In genomic region chr20:63521602-63522001, GRCh38 we compare ENCODE assay signal across 8 cellular contexts. TPM values are rescaled to one million over a fixed set of nuclear protein-coding genes. Genes with fewer than 3 reads are reported as not detected.
DNase-seq lines count a peak whose midpoint lies in the region; ATAC-seq, FAIRE-seq and TF ChIP-seq lines count a peak whose summit lies in the region.

No MANE protein-coding gene starts in this region.

- 30 to 42% methylated on average over 23 of the region's 23 CpGs for WGBS in pancreas, 2 donors

- no TSS peak for BruUV-seq in Calu3 (replicated peaks; lab: Mats Ljungman, UMichigan)

- H3K4me1 Mint-ChIP-seq in Calu3 (ENCODE audit: low read depth, unreplicated experiment), result peaks cover 18% of the 10 kb centered on the region
- peaks cover 7% of the 10 kb centered on the region for H3K4me1 Mint-ChIP-seq in T-helper 17 cell

- H3K9me3 ChIP-seq in T-helper 17 cell (ENCODE audit: control insufficient read depth, low read length, poor library complexity, severe bottlenecking) (no peaks in the 10 kb centered on the region), pancreas (no peaks in the 10 kb centered on the region)

- peaks cover 6 to 8% (median 7%) of the 10 kb centered on the region in 3 donors for H3K4me1 ChIP-seq in pancreas

- ATAC-seq in T-helper 17 cell (no peak), pancreas (no peak), GM19452 (IDR thresholded peaks at IDR 0.05; ENCODE audit: unreplicated experiment) (no peak), HG03521 (IDR thresholded peaks at IDR 0.05; ENCODE audit: unreplicated experiment) (no peak)

- no peaks in the 10 kb centered on the region for H3K27me3 ChIP-seq in pancreas

- peak overlapping the region in 2 of 4 donors; percentile 90 to 99 for H3K27ac ChIP-seq in pancreas

- intact Hi-C loops in Calu3 (cut with micrococcal nuclease; ENCODE audit: unreplicated experiment), result loop anchor here (2.0 to 5.0 kb wide), 2 partner anchors 23 to 79 kb away; partner anchors contain the start of gene EEF1A2
- intact Hi-C loops in pancreas (cut with DNase I), result no loop called here

- H3K27me3 Mint-ChIP-seq in Calu3 (ENCODE audit: unreplicated experiment) (no peaks in the 10 kb centered on the region), T-helper 17 cell (no peaks in the 10 kb centered on the region)

- TF ChIP-seq CTCF in Calu3 (IDR thresholded peaks at IDR 0.05; ENCODE audit: unreplicated experiment), result no peak
- TF ChIP-seq CTCF in foreskin fibroblast (IDR thresholded peaks at IDR 0.05; ENCODE audit: low read depth, low read length), result no peak
- TF ChIP-seq CTCF in pancreas (IDR thresholded peaks at IDR 0.05), result no peak

- no peaks in the 10 kb centered on the region for H3K9me3 Mint-ChIP-seq in Calu3 (ENCODE audit: low read depth, unreplicated experiment)

- no peak for FAIRE-seq in pancreas (lab: Jason Lieb, UNC)

- DNase-seq in Calu3, result no peak
- DNase-seq in T-helper 17 cell, result no peak
- peak in 1 of 2 donors; percentile 33 for DNase-seq in foreskin fibroblast
- peak in 4 of 6 donors; percentile 43 to 86 (median 56) for DNase-seq in pancreas
- no peak for DNase-seq in NCI-H748 treated with DMSO at 0.1 percent for 48 hours (lab: John Stamatoyannopoulos, UW)
- DNase-seq in NCI-H1436 (lab: John Stamatoyannopoulos, UW), result no peak

- CTCF ChIA-PET in Calu3 (lab: Charles Lee), result interaction anchor here (1.4 to 2.0 kb wide), 4 partner anchors 15 to 24 kb away, joined by 3 to 15 read pairs (median 14); partner anchors contain the start of gene PTK6

- H3K36me3 Mint-ChIP-seq in Calu3 (ENCODE audit: insufficient read depth, unreplicated experiment) (peaks cover 86% of the 10 kb centered on the region), T-helper 17 cell (ENCODE audit: low read depth) (no peaks in the 10 kb centered on the region)

- H3K4me3 Mint-ChIP-seq in Calu3 (ENCODE audit: low read depth, unreplicated experiment) (peak overlapping the region; percentile 95), T-helper 17 cell (peak overlapping the region; percentile 84)

- no peaks in the 10 kb centered on the region for H3K36me3 ChIP-seq in pancreas

- H3K27ac Mint-ChIP-seq in Calu3 (ENCODE audit: unreplicated experiment) (peak overlapping the region; percentile 89), T-helper 17 cell (no peak overlapping the region)

- H3K4me3 ChIP-seq in foreskin fibroblast (ENCODE audit: low read depth in 1 of 2, low read length in 2 of 2) (peak overlapping the region; percentile 79 to 93), pancreas (peak overlapping the region; percentile 70 to 91 (median 84))

RNA-seq across cellular contexts. Expression of gene PPDPF, which starts 1.0 kb away (rescaled TPM):
- total RNA-seq in Calu3 (2022) (517 and 545 TPM in 2 replicates), T-helper 17 cell (100 to 1,000 TPM; 149 to 271 TPM), pancreas (100 to 1,000 TPM in 4 of 6 donors, 10 to 100 TPM in 2; 77.7 to 194 (median 134) TPM)
- polyA plus RNA-seq in pancreas, result 100 to 1,000 TPM; 205 to 224 TPM

RNA-seq across cellular contexts. Expression of gene PTK6, which starts 15.6 kb away (rescaled TPM):
- total RNA-seq in Calu3 (2022) (15.9 and 22.5 TPM in 2 replicates), T-helper 17 cell (under 1 TPM; 0.50 to 0.80 TPM), pancreas (1 to 10 TPM in 3 of 6 donors, under 1 TPM in 3; 0.61 to 4.5 (median 1.2) TPM)
- polyA plus RNA-seq in pancreas, result 1 to 10 TPM in 1 of 2 donors, under 1 TPM in 1; 0.91 to 2.6 TPM

RNA-seq across cellular contexts. Expression of gene EEF1A2, which starts 22.7 kb away (rescaled TPM):
- total RNA-seq in Calu3 (2022) (359 and 393 TPM in 2 replicates), T-helper 17 cell (under 1 TPM; 0.47 to 0.99 TPM), pancreas (10 to 100 TPM in 4 of 6 donors, 1 to 10 TPM in 2; 5.0 to 22.9 (median 15.4) TPM)
- polyA plus RNA-seq in pancreas, result 10 to 100 TPM; 28.2 to 86.9 TPM

RNA-seq across cellular contexts. Expression of gene SRMS, which starts 25.9 kb away (rescaled TPM):
- total RNA-seq in Calu3 (2022) (not detected in 2 replicates), T-helper 17 cell (not detected), pancreas (not detected)
- not detected for polyA plus RNA-seq in pancreas

RNA-seq across cellular contexts. Expression of gene FNDC11, which starts 32.4 kb away (rescaled TPM):
- total RNA-seq in Calu3 (2022), result 0.24 TPM in 1 of 2 replicates, not detected in the other
- under 1 TPM; 0.44 to 0.99 TPM for total RNA-seq in T-helper 17 cell
- total RNA-seq in pancreas, result under 1 TPM in 4 of 6 donors, not detected in 2; 0.06 to 0.25 (median 0.09) TPM
- polyA plus RNA-seq in pancreas, result under 1 TPM; 0.27 to 0.35 TPM

Comparison
In these comparisons a context has a peak if more than half of its experiments do, and no peak if none do; other contexts are left out.
1. DNase-seq: peak in pancreas (4 of 6); none in Calu3 (single experiment), T-helper 17 cell (0 of 3), NCI-H748 treated with DMSO at 0.1 percent for 48 hours (single experiment) and NCI-H1436 (single experiment).
2. RNA of gene EEF1A2, which starts 22.7 kb away (total RNA-seq): 359 to 393 TPM in Calu3; 5.0 to 22.9 TPM in pancreas and 0.47 to 0.99 TPM in T-helper 17 cell; every median in the first group is over 10 times any median in the second.